In genomic region chr1:77133731-77134358, GRCh38 we compare ENCODE assay signal across 36 cellular contexts.
"Had no signal": no experiment of that assay in that cellular context is flagged by ENCODE, and none has a peak within 500 bp of the region (broad histone marks: within the 10 kb centered on the region; RNA-seq: fewer than 3 reads in every experiment).

No MANE protein-coding gene starts in this region.

- H3K27me3 ChIP-seq: brain microvascular endothelial cell, MG63, Peyer's patch had no signal

- DNase-seq: activated CD4-positive, alpha-beta memory T cell treated with anti-CD3 and anti-CD28 coated beads, Interleukin-2, amount 10 ng/mL, durations not matched to agents 7 days and 5 days; activated CD4-positive, alpha-beta T cell treated with anti-CD3 and anti-CD28 coated beads for 1 hour; activated CD4-positive, alpha-beta T cell treated with anti-CD3 and anti-CD28 coated beads for 48 hours; activated CD4-positive, CD25-positive, alpha-beta regulatory T cell; activated CD8-positive, alpha-beta memory T cell treated with anti-CD3 and anti-CD28 coated beads for 24 hours; activated CD8-positive, alpha-beta memory T cell treated with anti-CD3 and anti-CD28 coated beads, Interleukin-2, amount 10 ng/mL, durations not matched to agents 7 days and 5 days; activated CD8-positive, alpha-beta memory T cell treated with anti-CD3 and anti-CD28 coated beads, Interleukin-2, amount 50 U/mL, for 48 hours; activated effector memory CD4-positive, alpha-beta T cell treated with Interleukin-2 at 50 U/mL for 16 hours; activated naive CD4-positive, alpha-beta T cell treated with anti-CD3 and anti-CD28 coated beads, Interleukin-2, amount 10 ng/mL, durations not matched to agents 7 days and 5 days; activated naive CD8-positive, alpha-beta T cell treated with anti-CD3 and anti-CD28 coated beads, Interleukin-2, amount 50 U/mL, for 24 hours; activated T-cell treated with anti-CD3 and anti-CD28 coated beads, Interleukin-2, amount 50 U/mL, for 48 hours; amniotic stem cell; aorta; brain microvascular endothelial cell; Kasumi-1; NCI-H1092 treated with DMSO at 0.1 percent for 48 hours; NCI-H1417; NCI-H146; NCI-H187; NCI-H2029 treated with DMSO at 0.1 percent for 48 hours; NCI-H2107; NCI-H2171; NCI-H510A; NCI-H526; NCI-H748 treated with DMSO at 0.1 percent for 48 hours; NK-92 treated with Interleukin-12 subunit alpha and Interleukin-12 subunit beta, amount 100 ng/mL, for 24 hours; Peyer's patch; RPMI8226; SW 1271; T-helper 1 cell; T1000; WERI-Rb-1 had no signal

- H3K4me3 Mint-ChIP-seq: activated CD4-positive, alpha-beta memory T cell treated with anti-CD3 and anti-CD28 coated beads, Interleukin-2, amount 10 ng/mL, durations not matched to agents 7 days and 5 days; activated CD8-positive, alpha-beta memory T cell treated with anti-CD3 and anti-CD28 coated beads, Interleukin-2, amount 10 ng/mL, durations not matched to agents 7 days and 5 days; activated naive CD4-positive, alpha-beta T cell treated with anti-CD3 and anti-CD28 coated beads, Interleukin-2, amount 10 ng/mL, durations not matched to agents 7 days and 5 days; activated naive CD8-positive, alpha-beta T cell; activated naive CD8-positive, alpha-beta T cell treated with anti-CD3 and anti-CD28 coated beads, Interleukin-2, amount 50 U/mL, for 24 hours; central memory CD8-positive, alpha-beta T cell had no signal

- H3K27ac Mint-ChIP-seq: activated CD4-positive, alpha-beta memory T cell treated with anti-CD3 and anti-CD28 coated beads, Interleukin-2, amount 10 ng/mL, durations not matched to agents 7 days and 5 days; activated CD8-positive, alpha-beta memory T cell treated with anti-CD3 and anti-CD28 coated beads, Interleukin-2, amount 10 ng/mL, durations not matched to agents 7 days and 5 days; activated naive CD4-positive, alpha-beta T cell treated with anti-CD3 and anti-CD28 coated beads, Interleukin-2, amount 10 ng/mL, durations not matched to agents 7 days and 5 days; activated naive CD8-positive, alpha-beta T cell; activated naive CD8-positive, alpha-beta T cell treated with anti-CD3 and anti-CD28 coated beads, Interleukin-2, amount 50 U/mL, for 24 hours had no signal

- H3K27ac ChIP-seq: brain microvascular endothelial cell, Peyer's patch, WERI-Rb-1 had no signal

- H3K9me3 ChIP-seq: MG63, Peyer's patch had no signal

- H3K36me3 Mint-ChIP-seq: activated CD8-positive, alpha-beta memory T cell treated with anti-CD3 and anti-CD28 coated beads, Interleukin-2, amount 10 ng/mL, durations not matched to agents 7 days and 5 days; activated naive CD4-positive, alpha-beta T cell treated with anti-CD3 and anti-CD28 coated beads, Interleukin-2, amount 10 ng/mL, durations not matched to agents 7 days and 5 days had no signal

- ATAC-seq: activated CD8-positive, alpha-beta memory T cell treated with anti-CD3 and anti-CD28 coated beads, Interleukin-2, amount 10 ng/mL, durations not matched to agents 7 days and 5 days; activated naive CD8-positive, alpha-beta T cell treated with anti-CD3 and anti-CD28 coated beads, Interleukin-2, amount 50 U/mL, for 24 hours; PC-3 had no signal

- H3K4me1 ChIP-seq: Peyer's patch had no signal

- H3K4me3 ChIP-seq: MG63, Peyer's patch had no signal

- H3K27me3 Mint-ChIP-seq: activated CD4-positive, alpha-beta memory T cell treated with anti-CD3 and anti-CD28 coated beads, Interleukin-2, amount 10 ng/mL, durations not matched to agents 7 days and 5 days; activated CD8-positive, alpha-beta memory T cell treated with anti-CD3 and anti-CD28 coated beads, Interleukin-2, amount 10 ng/mL, durations not matched to agents 7 days and 5 days; activated naive CD4-positive, alpha-beta T cell treated with anti-CD3 and anti-CD28 coated beads, Interleukin-2, amount 10 ng/mL, durations not matched to agents 7 days and 5 days; activated naive CD8-positive, alpha-beta T cell; activated naive CD8-positive, alpha-beta T cell treated with anti-CD3 and anti-CD28 coated beads, Interleukin-2, amount 50 U/mL, for 24 hours; central memory CD8-positive, alpha-beta T cell had no signal

- H3K4me1 Mint-ChIP-seq: activated CD4-positive, alpha-beta memory T cell treated with anti-CD3 and anti-CD28 coated beads, Interleukin-2, amount 10 ng/mL, durations not matched to agents 7 days and 5 days; activated CD8-positive, alpha-beta memory T cell treated with anti-CD3 and anti-CD28 coated beads, Interleukin-2, amount 10 ng/mL, durations not matched to agents 7 days and 5 days; activated naive CD4-positive, alpha-beta T cell treated with anti-CD3 and anti-CD28 coated beads, Interleukin-2, amount 10 ng/mL, durations not matched to agents 7 days and 5 days; activated naive CD8-positive, alpha-beta T cell treated with anti-CD3 and anti-CD28 coated beads, Interleukin-2, amount 50 U/mL, for 24 hours; central memory CD8-positive, alpha-beta T cell had no signal

- H3K36me3 ChIP-seq: brain microvascular endothelial cell, MG63, Peyer's patch, WERI-Rb-1 had no signal
